19 cellular contexts compared by ENCODE assay signal in genomic region chrX:100609591-100609990, GRCh38. TPM values are rescaled to one million over a fixed set of nuclear protein-coding genes. Genes with fewer than 3 reads are reported as not detected.
DNase-seq lines count a peak whose midpoint lies in the region; ATAC-seq and TF ChIP-seq lines count a peak whose summit lies in the region.
"Had no signal": no experiment of that assay in that cellular context is flagged by ENCODE, and none has a peak within 500 bp of the region (broad histone marks: within the 10 kb centered on the region; RNA-seq: fewer than 3 reads in every experiment).

No MANE protein-coding gene starts in this region.

- H2BK120ac ChIP-seq in trophoblast cell (ENCODE audit: insufficient read depth, low read length, poor library complexity): no peak overlapping the region

- no peaks in the 10 kb centered on the region for H3K79me1 ChIP-seq in trophoblast cell (ENCODE audit: low read length)

- ATAC-seq in left colon (peak; percentile 32), GM18517 (IDR thresholded peaks at IDR 0.05; ENCODE audit: unreplicated experiment) (no peak), GM21367 (IDR thresholded peaks at IDR 0.05; ENCODE audit: unreplicated experiment) (no peak)
- ATAC-seq: activated T-cell treated with anti-CD3 and anti-CD28 coated beads, Interleukin-2, amount 50 U/mL, for 72 hours; heart right ventricle; left ventricle myocardium superior; naive thymus-derived CD4-positive, alpha-beta T cell had no signal

- H3K36me3 ChIP-seq in trophoblast cell (ENCODE audit: control insufficient read depth in 1 of 2, insufficient read depth in 2 of 2, low read length in 2 of 2): no peaks in the 10 kb centered on the region
- no peaks in the 10 kb centered on the region for H3K36me3 ChIP-seq in tibial nerve
- H3K36me3 ChIP-seq: heart right ventricle had no signal

- H2AFZ ChIP-seq in trophoblast cell (ENCODE audit: insufficient read depth, low read length, poor library complexity): no peak overlapping the region

- no peak overlapping the region for H2AK5ac ChIP-seq in trophoblast cell (ENCODE audit: low read length)

- WGBS in trophoblast cell (ENCODE audit: extremely low coverage, insufficient coverage, insufficient read length): no CpG with 5 or more reads among the region's 1 CpG
- 7 to 22% methylated on average over 1 of the region's 1 CpG for WGBS in tibial nerve, 2 donors

- no peak overlapping the region for H4K12ac ChIP-seq in trophoblast cell (ENCODE audit: low read depth, low read length)

- no peak for DNase-seq in AG09309 (ENCODE audit: low read depth)
- peak; percentile 13 for DNase-seq in choroid plexus epithelial cell (ENCODE audit: low read depth)
- no peak for DNase-seq in left colon
- no peak for DNase-seq in trophoblast cell
- DNase-seq in tibial nerve (ENCODE audit: low spot score in 2 of 2): no peak
- DNase-seq: activated CD4-positive, alpha-beta T cell treated with anti-CD3 and anti-CD28 coated beads, Interleukin-2, amount 50 U/mL, for 4 hours; activated T-cell treated with anti-CD3 and anti-CD28 coated beads, Interleukin-2, amount 50 U/mL, for 72 hours; heart right ventricle; left ventricle myocardium superior; naive thymus-derived CD4-positive, alpha-beta T cell; NCI-H1092; NCI-H2171; retina had no signal

- peak; percentile 5 for TF ChIP-seq CTCF in AG09309 (IDR thresholded peaks at IDR 0.05; ENCODE audit: control insufficient read depth, insufficient read depth, low read depth, low read length, missing control alignments)
- peak; percentile 29 for TF ChIP-seq CTCF in choroid plexus epithelial cell (conservative IDR thresholded peaks at IDR 0.05; ENCODE audit: low read depth, low read length)
- TF ChIP-seq CTCF in tibial nerve (IDR thresholded peaks at IDR 0.05): peak in 2 of 5 experiments; percentile 27 to 37

- H3K4me3 ChIP-seq in AG09309 (ENCODE audit: control insufficient read depth, low read depth, low read length): no peak overlapping the region
- H3K4me3 ChIP-seq in choroid plexus epithelial cell (ENCODE audit: low read depth, low read length): no peak overlapping the region
- no peak overlapping the region for H3K4me3 ChIP-seq in trophoblast cell (ENCODE audit: low read depth, low read length)
- no peak overlapping the region for H3K4me3 ChIP-seq in tibial nerve
- H3K4me3 ChIP-seq: heart right ventricle had no signal

- H3K4ac ChIP-seq in trophoblast cell (ENCODE audit: low read depth, low read length): no peak overlapping the region

- H2BK5ac ChIP-seq in trophoblast cell (ENCODE audit: low read depth, low read length, poor library complexity): no peak overlapping the region

- no peak overlapping the region for H3K23ac ChIP-seq in trophoblast cell (ENCODE audit: low read length)

- peak; percentile 26; the same call in 1 of the 2 replicates for TF ChIP-seq RAD21 in Ishikawa (IDR thresholded peaks at IDR 0.05; ENCODE audit: low read depth)

- no peak overlapping the region for H3K14ac ChIP-seq in trophoblast cell (ENCODE audit: low read length)

- no peak for TF ChIP-seq EP300 in Ishikawa (IDR thresholded peaks at IDR 0.05; ENCODE audit: borderline replicate concordance)
- no peak for TF ChIP-seq EP300 in tibial nerve (IDR thresholded peaks at IDR 0.05)

- H3K4me2 ChIP-seq in trophoblast cell (ENCODE audit: low read length): no peak overlapping the region

- intact Hi-C loops in left colon (cut with DNase I, micrococcal nuclease): no loop called here

- H3K18ac ChIP-seq in trophoblast cell (ENCODE audit: low read length): no peak overlapping the region

- no peak overlapping the region for H4K91ac ChIP-seq in trophoblast cell (ENCODE audit: low read depth, low read length)

- H2BK12ac ChIP-seq in trophoblast cell (ENCODE audit: low read length): no peak overlapping the region

- H3K9me3 ChIP-seq in trophoblast cell (ENCODE audit: insufficient read depth, low read depth, low read length) (no peaks in the 10 kb centered on the region), tibial nerve (no peaks in the 10 kb centered on the region)
- H3K9me3 ChIP-seq: heart right ventricle had no signal

- H4K8ac ChIP-seq in trophoblast cell (ENCODE audit: low read depth, low read length): no peak overlapping the region

- no peaks in the 10 kb centered on the region for H3K79me2 ChIP-seq in trophoblast cell (ENCODE audit: control insufficient read depth, insufficient read depth, low read length, poor library complexity)

- H3K4me1 ChIP-seq in trophoblast cell (ENCODE audit: control insufficient read depth in 1 of 2, insufficient read depth in 2 of 2, low read length in 2 of 2): no peaks in the 10 kb centered on the region
- H3K4me1 ChIP-seq in tibial nerve: no peaks in the 10 kb centered on the region
- H3K4me1 ChIP-seq: heart right ventricle had no signal

- no peak overlapping the region for H3K9ac ChIP-seq in trophoblast cell (ENCODE audit: low read length)

- no peak overlapping the region for H3K27ac ChIP-seq in trophoblast cell (ENCODE audit: low read depth, low read length)
- H3K27ac ChIP-seq in tibial nerve: no peak overlapping the region
- H3K27ac ChIP-seq: epithelial cell of prostate, heart right ventricle had no signal

- no peak for TF ChIP-seq POLR2A in tibial nerve (IDR thresholded peaks at IDR 0.05)

- H3K27me3 ChIP-seq in trophoblast cell (ENCODE audit: insufficient read depth, low read length) (no peaks in the 10 kb centered on the region), tibial nerve (peaks cover 0 to 20% of the 10 kb centered on the region in 2 donors)

TF ChIP-seq in Ishikawa, 13 proteins besides CTCF, POLR2A, EP300 and RAD21:
- TF ChIP-seq, protein P1, sequence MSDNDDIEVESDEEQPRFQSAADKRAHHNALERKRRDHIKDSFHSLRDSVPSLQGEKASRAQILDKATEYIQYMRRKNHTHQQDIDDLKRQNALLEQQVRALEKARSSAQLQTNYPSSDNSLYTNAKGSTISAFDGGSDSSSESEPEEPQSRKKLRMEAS (IDR thresholded peaks at IDR 0.05): no peak
- TF ChIP-seq USF1 (IDR thresholded peaks at IDR 0.05) (no peak), FOXM1 (IDR thresholded peaks at IDR 0.05; ENCODE audit: borderline replicate concordance, low read depth) (no peak), REST (IDR thresholded peaks at IDR 0.05; ENCODE audit: low read depth) (no peak), NFIC (IDR thresholded peaks at IDR 0.05) (no peak), YY1 (IDR thresholded peaks at IDR 0.05; ENCODE audit: low read depth) (no peak), ZBTB7A (IDR thresholded peaks at IDR 0.05; ENCODE audit: low read depth) (no peak), EGR1 (IDR thresholded peaks at IDR 0.05) (no peak), TAF1 (IDR thresholded peaks at IDR 0.05; ENCODE audit: low read depth) (no peak), TCF12 (IDR thresholded peaks at IDR 0.05; ENCODE audit: low read depth) (no peak)

RNA-seq across cellular contexts. Expression of gene TNMD, which starts 24.9 kb away (rescaled TPM):
- 1 to 10 TPM; 1.1 TPM for total RNA-seq in left colon
- polyA plus RNA-seq in trophoblast cell (2013): not detected in 2 replicates
- total RNA-seq in tibial nerve: 1 to 10 TPM in 1 of 4 donors, not detected in 3; 1.8 TPM
- total RNA-seq: activated T-cell treated with anti-CD3 and anti-CD28 coated beads, Interleukin-2, amount 50 U/mL, for 72 hours; HT-29; left ventricle myocardium superior; naive thymus-derived CD4-positive, alpha-beta T cell had no signal
- polyA plus RNA-seq: AG04450; naive thymus-derived CD4-positive, alpha-beta T cell had no signal

RNA-seq across cellular contexts. Expression of gene TSPAN6, which starts 27.0 kb away (rescaled TPM):
- total RNA-seq in left colon (100 to 1,000 TPM in 1 of 2 donors, 10 to 100 TPM in 1; 93.9 to 154 TPM), tibial nerve (10 to 100 TPM; 31.5 to 34.1 (median 32.5) TPM)
- polyA plus RNA-seq in trophoblast cell (2013): 51.6 and 52.2 TPM in 2 replicates

RNA-seq across cellular contexts. Expression of gene SRPX2, which starts 34.4 kb away (rescaled TPM):
- total RNA-seq in left colon (10 to 100 TPM in 1 of 2 donors, 1 to 10 TPM in 1; 4.5 to 10.5 TPM), tibial nerve (10 to 100 TPM; 50.0 to 91.2 (median 56.7) TPM)
- polyA plus RNA-seq in trophoblast cell (2013): 1.0 and 1.6 TPM in 2 replicates
- total RNA-seq: activated T-cell treated with anti-CD3 and anti-CD28 coated beads, Interleukin-2, amount 50 U/mL, for 72 hours; naive thymus-derived CD4-positive, alpha-beta T cell had no signal
- polyA plus RNA-seq: naive thymus-derived CD4-positive, alpha-beta T cell had no signal

Comparison
In these comparisons a context has a peak if more than half of its experiments do, and no peak if none do; other contexts are left out.
1. RNA of gene SRPX2, which starts 34.4 kb away (total RNA-seq): 50.0 to 91.2 TPM in tibial nerve; 4.5 to 10.5 TPM in left colon; every median in the first group is over 4 times any median in the second.